ENCODE assay signal across 24 cellular contexts in genomic region chr17:74404218-74404617, GRCh38. TPM values are rescaled to one million over a fixed set of nuclear protein-coding genes. Genes with fewer than 3 reads are reported as not detected.
"Had no signal": no experiment of that assay in that cellular context is flagged by ENCODE, and none has a peak within 500 bp of the region (broad histone marks: within the 10 kb centered on the region; RNA-seq: fewer than 3 reads in every experiment).

No MANE protein-coding gene starts in this region.

- H3K36me3 Mint-ChIP-seq: activated naive CD4-positive, alpha-beta T cell treated with anti-CD3 and anti-CD28 coated beads, Interleukin-2, amount 10 ng/mL, durations not matched to agents 7 days and 5 days had no signal

- H3K9me3 ChIP-seq: colonic mucosa, prostate gland, tibial artery had no signal

- H3K27ac Mint-ChIP-seq: activated B cell treated with CpG ODN at 0.5 μM for 24 hours; activated CD4-positive, alpha-beta T cell treated with anti-CD3 and anti-CD28 coated beads, Interleukin-2, amount 10 ng/mL, durations not matched to agents 24 days and 14 days; activated CD8-positive, alpha-beta T cell treated with anti-CD3 and anti-CD28 coated beads for 36 hours; activated naive CD4-positive, alpha-beta T cell treated with anti-CD3 and anti-CD28 coated beads, Interleukin-2, amount 10 ng/mL, durations not matched to agents 7 days and 5 days; activated naive CD8-positive, alpha-beta T cell treated with anti-CD3 and anti-CD28 coated beads, Interleukin-2, amount 50 U/mL, for 24 hours; activated T-cell treated with anti-CD3 and anti-CD28 coated beads, Interleukin-2, amount 50 U/mL, for 24 hours had no signal

- ATAC-seq: activated CD8-positive, alpha-beta T cell treated with anti-CD3 and anti-CD28 coated beads for 36 hours; activated naive CD8-positive, alpha-beta T cell treated with anti-CD3 and anti-CD28 coated beads, Interleukin-2, amount 50 U/mL, for 24 hours; left lobe of liver; stimulated activated naive CD8-positive, alpha-beta T cell treated with anti-CD3 and anti-CD28 coated beads, Interleukin-15, Interleukin-2, amounts not matched to agents 100 U/mL and 50 U/mL, for 24 hours had no signal

- H3K4me3 Mint-ChIP-seq: activated B cell treated with CpG ODN at 0.5 μM for 24 hours; activated CD4-positive, alpha-beta T cell treated with anti-CD3 and anti-CD28 coated beads, Interleukin-2, amount 10 ng/mL, durations not matched to agents 24 days and 14 days; activated CD8-positive, alpha-beta T cell treated with anti-CD3 and anti-CD28 coated beads for 36 hours; activated naive CD4-positive, alpha-beta T cell treated with anti-CD3 and anti-CD28 coated beads, Interleukin-2, amount 10 ng/mL, durations not matched to agents 7 days and 5 days; activated naive CD8-positive, alpha-beta T cell treated with anti-CD3 and anti-CD28 coated beads, Interleukin-2, amount 50 U/mL, for 24 hours; activated T-cell treated with anti-CD3 and anti-CD28 coated beads, Interleukin-2, amount 50 U/mL, for 24 hours; central memory CD8-positive, alpha-beta T cell had no signal

- H3K4me1 ChIP-seq: colonic mucosa, prostate gland, tibial artery had no signal

- H3K27ac ChIP-seq: colonic mucosa, prostate gland, skin epidermis, tibial artery had no signal

- H3K9me3 Mint-ChIP-seq: activated CD4-positive, alpha-beta T cell treated with anti-CD3 and anti-CD28 coated beads, Interleukin-2, amount 10 ng/mL, durations not matched to agents 24 days and 14 days; activated CD8-positive, alpha-beta T cell treated with anti-CD3 and anti-CD28 coated beads for 36 hours; activated naive CD4-positive, alpha-beta T cell treated with anti-CD3 and anti-CD28 coated beads, Interleukin-2, amount 10 ng/mL, durations not matched to agents 7 days and 5 days; activated naive CD8-positive, alpha-beta T cell treated with anti-CD3 and anti-CD28 coated beads, Interleukin-2, amount 50 U/mL, for 24 hours; activated T-cell treated with anti-CD3 and anti-CD28 coated beads, Interleukin-2, amount 50 U/mL, for 24 hours; central memory CD8-positive, alpha-beta T cell; nephron progenitor cell had no signal

- H3K4me1 Mint-ChIP-seq: activated B cell treated with CpG ODN at 0.5 μM for 24 hours; activated naive CD4-positive, alpha-beta T cell treated with anti-CD3 and anti-CD28 coated beads, Interleukin-2, amount 10 ng/mL, durations not matched to agents 7 days and 5 days; activated naive CD8-positive, alpha-beta T cell treated with anti-CD3 and anti-CD28 coated beads, Interleukin-2, amount 50 U/mL, for 24 hours; central memory CD8-positive, alpha-beta T cell had no signal

- H3K36me3 ChIP-seq: colonic mucosa, prostate gland, tibial artery had no signal

- H3K27me3 Mint-ChIP-seq: activated CD8-positive, alpha-beta T cell treated with anti-CD3 and anti-CD28 coated beads for 36 hours; activated T-cell treated with anti-CD3 and anti-CD28 coated beads, Interleukin-2, amount 50 U/mL, for 24 hours had no signal

- DNase-seq: activated B cell treated with CpG ODN at 0.5 μM for 24 hours; activated CD4-positive, alpha-beta T cell treated with anti-CD3 and anti-CD28 coated beads, Interleukin-2, amount 10 ng/mL, durations not matched to agents 24 days and 14 days; activated CD8-positive, alpha-beta T cell treated with anti-CD3 and anti-CD28 coated beads for 36 hours; activated naive CD4-positive, alpha-beta T cell treated with anti-CD3 and anti-CD28 coated beads, Interleukin-2, amount 10 ng/mL, durations not matched to agents 7 days and 5 days; activated naive CD8-positive, alpha-beta T cell treated with anti-CD3 and anti-CD28 coated beads, Interleukin-2, amount 50 U/mL, for 24 hours; activated T-cell treated with anti-CD3 and anti-CD28 coated beads, Interleukin-2, amount 50 U/mL, for 24 hours; aorta; colonic mucosa; head of caudate nucleus; nephron progenitor cell; right cardiac atrium; stimulated activated naive CD8-positive, alpha-beta T cell treated with anti-CD3 and anti-CD28 coated beads, Interleukin-15, Interleukin-2, amounts not matched to agents 100 U/mL and 50 U/mL, for 24 hours; tibial artery had no signal

- H3K27me3 ChIP-seq: colonic mucosa had no signal

- H3K4me3 ChIP-seq: colonic mucosa, lung, prostate gland, skin epidermis, tibial artery had no signal

RNA-seq across cellular contexts. Expression of gene GPRC5C, which starts 27.7 kb away (rescaled TPM):
- total RNA-seq: myocyte; T-helper 2 cell treated with Interferon-gamma antibody and Interleukin-4, amounts not matched to agents 100 ng/mL and 5 ng/mL, for 36 hours had no signal

RNA-seq across cellular contexts. Expression of gene GPR142, which starts 36.9 kb away (rescaled TPM):
- total RNA-seq: activated B cell treated with CpG ODN at 0.5 μM for 24 hours; activated CD4-positive, alpha-beta T cell treated with anti-CD3 and anti-CD28 coated beads, Interleukin-2, amount 10 ng/mL, durations not matched to agents 24 days and 14 days; activated CD8-positive, alpha-beta T cell treated with anti-CD3 and anti-CD28 coated beads for 36 hours; frontal cortex; left lobe of liver; lung; myocyte; osteocyte; right cardiac atrium; T-helper 2 cell treated with Interferon-gamma antibody and Interleukin-4, amounts not matched to agents 100 ng/mL and 5 ng/mL, for 36 hours had no signal
- polyA plus RNA-seq: aorta, keratinocyte, right cardiac atrium had no signal

RNA-seq across cellular contexts. Expression of gene BTBD17, which starts 42.5 kb away (rescaled TPM):
- total RNA-seq: activated B cell treated with CpG ODN at 0.5 μM for 24 hours; activated CD4-positive, alpha-beta T cell treated with anti-CD3 and anti-CD28 coated beads, Interleukin-2, amount 10 ng/mL, durations not matched to agents 24 days and 14 days; activated CD8-positive, alpha-beta T cell treated with anti-CD3 and anti-CD28 coated beads for 36 hours; aorta; left lobe of liver; myocyte; osteocyte; prostate gland; right cardiac atrium; T-helper 2 cell treated with Interferon-gamma antibody and Interleukin-4, amounts not matched to agents 100 ng/mL and 5 ng/mL, for 36 hours had no signal
- polyA plus RNA-seq: aorta, esophagus, keratinocyte, lung, right cardiac atrium had no signal
